In the genomic region with DNA sequence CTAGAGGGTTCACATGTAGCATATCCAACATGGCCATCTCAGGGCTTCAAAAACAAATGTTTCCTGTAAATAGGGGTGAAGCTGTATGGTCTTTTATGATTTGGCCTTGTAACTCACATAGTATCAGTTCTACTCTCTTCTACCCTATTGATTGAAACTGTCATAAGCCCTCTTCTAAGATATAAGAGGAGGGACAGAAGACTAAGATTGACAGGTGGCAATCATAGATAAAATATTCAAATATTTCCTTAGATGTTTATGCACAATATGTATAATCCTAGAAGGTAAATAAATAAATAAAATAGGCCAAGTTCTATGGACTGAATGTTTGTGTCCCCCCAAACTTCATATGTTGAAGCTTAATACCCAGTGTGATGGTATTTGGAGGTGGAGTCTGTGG, we compare ENCODE assay signal across 27 cellular contexts.
"Had no signal": no experiment of that assay in that cellular context is flagged by ENCODE, and none has a peak within 500 bp of the region (broad histone marks: within the 10 kb centered on the region; RNA-seq: fewer than 3 reads in every experiment).

No MANE protein-coding gene starts in this region.

- H3K27me3 ChIP-seq: suprapubic skin, testis, thyroid gland, tibial artery, transverse colon, upper lobe of left lung, upper lobe of right lung, vagina had no signal

- FAIRE-seq: urothelium cell line had no signal

- ATAC-seq: stimulated activated effector memory CD8-positive, alpha-beta T cell treated with anti-CD3 and anti-CD28 coated beads, Interleukin-12 subunit alpha, Interleukin-12 subunit beta, amount 100 ng/mL, for 72 hours; stimulated activated memory B cell treated with anti-CD40 and anti-IgM and Interleukin-4, amounts not matched to agents 10 μg/mL and 1 μg/mL and 100 μg/mL, for 72 hours; stimulated activated naive B cell treated with anti-CD40 and anti-IgM and Interleukin-4, amounts not matched to agents 10 μg/mL and 1 μg/mL and 100 μg/mL, for 72 hours; stimulated activated naive CD8-positive, alpha-beta T cell treated with anti-CD3 and anti-CD28 coated beads, Interleukin-15, amount 100 ng/mL, for 72 hours; stimulated activated naive CD8-positive, alpha-beta T cell treated with anti-CD3 and anti-CD28 coated beads, Interleukin-15, Interleukin-2, amounts not matched to agents 100 U/mL and 50 U/mL, for 24 hours; upper lobe of right lung had no signal

- H3K9me3 ChIP-seq: stomach, suprapubic skin, testis, thoracic aorta, thyroid gland, tibial artery, tibial nerve, transverse colon, upper lobe of left lung, upper lobe of right lung, uterus, vagina had no signal

- DNase-seq: stimulated activated CD4-positive, alpha-beta T cell treated with anti-CD3 and anti-CD28 coated beads, Interleukin-2, amount 100 ng/mL, for 48 hours; stimulated activated CD4-positive, alpha-beta T cell treated with anti-CD3 and anti-CD28 coated beads, Interleukin-4, amount 100 ng/mL, for 1 hour; stimulated activated CD4-positive, alpha-beta T cell treated with anti-CD3 and anti-CD28 coated beads, Interleukin-4, amount 100 ng/mL, for 24 hours; stimulated activated CD4-positive, alpha-beta T cell treated with anti-CD3 and anti-CD28 coated beads, Interleukin-4, amount 100 ng/mL, for 4 hours; stimulated activated CD8-positive, alpha-beta memory T cell treated with anti-CD3 and anti-CD28 coated beads, Interleukin-4, amount 100 ng/mL, for 48 hours; stimulated activated naive B cell treated with anti-CD40 and anti-IgM and Interleukin-4, amounts not matched to agents 10 μg/mL and 1 μg/mL and 100 μg/mL, for 72 hours; stimulated activated naive CD4-positive, alpha-beta T cell; stimulated activated naive CD4-positive, alpha-beta T cell treated with Interleukin-2 at 50 U/mL for 16 hours; stimulated activated naive CD8-positive, alpha-beta T cell treated with anti-CD3 and anti-CD28 coated beads, Interleukin-15, amount 100 ng/mL, for 72 hours; stimulated activated naive CD8-positive, alpha-beta T cell treated with anti-CD3 and anti-CD28 coated beads, Interleukin-15, Interleukin-2, amounts not matched to agents 100 U/mL and 50 U/mL, for 24 hours; stomach; substantia nigra; testis; thyroid gland; tibial artery; transverse colon; trophoblast cell; upper lobe of left lung; upper lobe of right lung; uterus had no signal

- H3K4me3 ChIP-seq: stomach, suprapubic skin, testis, thoracic aorta, thyroid gland, tibial artery, tibial nerve, transverse colon, upper lobe of left lung, upper lobe of right lung, uterus, vagina had no signal

- H3K4me1 ChIP-seq: stomach, suprapubic skin, testis, thyroid gland, tibial artery, tibial nerve, transverse colon, upper lobe of left lung, upper lobe of right lung, uterus, vagina had no signal

- H3K36me3 ChIP-seq: stomach, suprapubic skin, thoracic aorta, thyroid gland, tibial artery, tibial nerve, transverse colon, upper lobe of left lung, upper lobe of right lung, uterus, vagina had no signal

- H3K27ac ChIP-seq: stomach, suprapubic skin, testis, thoracic aorta, thyroid gland, tibial artery, tibial nerve, transverse colon, upper lobe of left lung, upper lobe of right lung, uterus, vagina had no signal
